ENCODE assay signal across 10 cellular contexts in genomic region chrX:129779747-129780146, GRCh38. TPM values are rescaled to one million over a fixed set of nuclear protein-coding genes. Genes with fewer than 3 reads are reported as not detected.
DNase-seq lines count a peak whose midpoint lies in the region; ATAC-seq and TF ChIP-seq lines count a peak whose summit lies in the region.
"Had no signal": no experiment of that assay in that cellular context is flagged by ENCODE, and none has a peak within 500 bp of the region (broad histone marks: within the 10 kb centered on the region; RNA-seq: fewer than 3 reads in every experiment).

Gene SASH3, plus strand, starts transcription at chrX:129779949. Its CDS starts 149 bp downstream, at chrX:129780098.

- H3K36me3 ChIP-seq in body of pancreas (replicated peaks in 1 of 2; ENCODE audit: insufficient read depth in 1 of 2, low read depth in 2 of 2), result no peaks in the 10 kb centered on the region
- H3K36me3 ChIP-seq in skeletal muscle tissue (ENCODE audit: control insufficient read depth in 3 of 3, insufficient read depth in 3 of 3, low read length in 3 of 3), result no peaks in the 10 kb centered on the region

- peak in 2 of 4 donors; percentile 17 to 62 for DNase-seq in body of pancreas
- DNase-seq in HT-29 (ENCODE audit: low spot score), result no peak
- no peak for DNase-seq in NCI-H2029 (lab: John Stamatoyannopoulos, UW)
- DNase-seq in islet precursor cell, result no peak

- H3K27me3 ChIP-seq in body of pancreas, result no peaks in the 10 kb centered on the region
- H3K27me3 ChIP-seq in skeletal muscle tissue (ENCODE audit: control insufficient read depth in 3 of 3, insufficient read depth in 3 of 3, low read length in 3 of 3), result no peaks in the 10 kb centered on the region

- H3K4me3 ChIP-seq in GM12875 (ENCODE audit: low read depth, low read length) (peak within 1 kb of the TSS; percentile 72), body of pancreas (no peak within 1 kb of the TSS), skeletal muscle tissue (ENCODE audit: low read length in 3 of 3) (peak within 1 kb of the TSS in 2 of 3 donors; percentile 4 to 23)

- WGBS in body of pancreas, 2 donors, result 82 to 83% methylated on average over 6 to 9 of the region's 13 CpGs

- ATAC-seq in HG02588 (IDR thresholded peaks at IDR 0.05; ENCODE audit: unreplicated experiment) (peak; percentile 39), body of pancreas (no peak)
- ATAC-seq: HCT116 had no signal

- H3K9me3 ChIP-seq in body of pancreas, result no peaks in the 10 kb centered on the region
- no peaks in the 10 kb centered on the region for H3K9me3 ChIP-seq in skeletal muscle tissue (ENCODE audit: control insufficient read depth in 3 of 3, low read length in 3 of 3)

- no peak for TF ChIP-seq CTCF in GM12875 (IDR thresholded peaks at IDR 0.05; ENCODE audit: borderline replicate concordance, insufficient read depth, low read depth, low read length)
- no peak for TF ChIP-seq CTCF in body of pancreas (IDR thresholded peaks at IDR 0.05)

- TF ChIP-seq POLR2A in body of pancreas (IDR thresholded peaks at IDR 0.05), result peak in 2 of 3 donors; percentile 19 to 47

- no peak within 1 kb of the TSS for H3K9ac ChIP-seq in skeletal muscle tissue (ENCODE audit: low read depth in 1 of 3, low read length in 3 of 3)

- H3K27ac ChIP-seq in body of pancreas (peak within 1 kb of the TSS in 1 of 4 donors; percentile 41), skeletal muscle tissue (ENCODE audit: low read depth, low read length) (no peak within 1 kb of the TSS)

- intact Hi-C loops in T-helper 1 cell treated with Interleukin-12 subunit alpha and Interleukin-12 subunit beta and Interleukin-4 antibody, amounts not matched to agents 30 ng/mL and 1 ng/mL, for 36 hours (cut with micrococcal nuclease), result loop anchor here (2.0 to 5.0 kb wide), 6 partner anchors 102 to 488 kb away; partner anchors contain the start of genes BCORL1, RAB33A and ZNF280C
- intact Hi-C loops in body of pancreas (cut with DNase I), result no loop called here

- H3K4me1 ChIP-seq in body of pancreas (no peaks in the 10 kb centered on the region), skeletal muscle tissue (ENCODE audit: control insufficient read depth in 3 of 3, insufficient read depth in 3 of 3, low read length in 3 of 3) (peaks cover 0 to 2% (median 0%) of the 10 kb centered on the region in 3 donors)

RNA-seq across cellular contexts. Expression of gene SASH3, which starts in this region (rescaled TPM):
- 301 and 308 TPM in 2 replicates for total RNA-seq in T-helper 1 cell treated with Interleukin-12 subunit alpha and Interleukin-12 subunit beta and Interleukin-4 antibody, amounts not matched to agents 30 ng/mL and 1 ng/mL, for 36 hours
- total RNA-seq in body of pancreas (1 to 10 TPM; 3.6 TPM), skeletal muscle tissue (2.6 TPM)
- total RNA-seq in HT-29 (2014; rRNA removed; shearing (Covaris generic)), result not detected in 2 replicates
- total RNA-seq: dermis microvascular lymphatic vessel endothelial cell had no signal

Comparison
In these comparisons a context has a peak if more than half of its experiments do, and no peak if none do; other contexts are left out.
1. RNA of gene SASH3 (total RNA-seq): 301 to 308 TPM in T-helper 1 cell treated with Interleukin-12 subunit alpha and Interleukin-12 subunit beta and Interleukin-4 antibody, amounts not matched to agents 30 ng/mL and 1 ng/mL, for 36 hours; 3.6 TPM in body of pancreas, 2.6 TPM in skeletal muscle tissue (single experiment) and not detected in HT-29; every median in the first group is over 10 times any median in the second.
2. H3K4me3 ChIP-seq: peak in GM12875 (single experiment) and skeletal muscle tissue (2 of 3); none in body of pancreas (0 of 2).